Comparison of ENCODE assay signal across 1 cellular context in the genomic region with DNA sequence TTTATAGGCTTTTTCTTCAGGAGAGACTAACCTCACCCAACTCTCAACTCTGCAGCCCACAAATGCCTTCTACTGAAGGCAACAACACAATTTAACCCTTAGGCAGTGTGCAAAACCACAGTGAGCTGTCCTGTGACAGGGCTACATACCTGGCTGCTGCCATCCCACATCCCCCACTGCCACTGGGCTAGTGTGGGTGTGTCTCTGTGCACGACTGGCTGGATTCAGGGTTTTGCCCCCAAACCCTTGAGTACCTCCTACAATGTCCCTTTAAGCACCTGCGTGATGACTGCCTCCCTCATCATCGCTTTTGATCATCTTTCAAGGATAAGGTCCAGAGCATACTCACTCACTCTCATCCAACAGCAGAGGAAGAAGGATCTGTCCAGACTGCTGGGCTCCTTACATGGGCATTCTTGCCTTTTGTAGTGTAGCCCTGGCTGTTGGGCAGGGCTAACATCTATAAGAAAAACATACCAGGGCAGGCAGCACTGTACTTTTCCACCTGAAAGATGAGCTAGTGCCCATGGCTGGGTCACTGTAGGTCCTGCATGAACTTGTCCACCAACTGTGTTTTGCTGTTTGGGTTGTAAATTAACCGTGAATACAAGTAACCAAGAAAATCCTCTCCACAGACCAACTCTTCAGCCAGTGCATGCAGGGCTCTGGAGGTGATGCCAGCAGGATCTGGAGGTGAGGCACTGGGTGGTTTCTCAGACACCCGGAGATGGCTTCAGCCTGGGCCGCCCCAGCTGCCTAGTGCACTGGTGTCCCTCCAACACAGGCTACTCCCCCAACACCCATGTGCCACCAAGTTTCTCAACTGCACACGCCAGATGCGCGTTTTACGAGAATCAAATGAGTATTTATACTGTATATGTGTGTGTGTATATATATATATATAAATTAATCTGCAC.
A peak's percentile ranks its signal among the peaks of the same experiment; 100 is the strongest.
TF ChIP-seq lines count a peak whose summit lies in the region.

No MANE protein-coding gene starts in this region.

TF ChIP-seq in H1, 55 proteins besides CTCF, POLR2A, EP300 and RAD21:
- TF ChIP-seq RBBP5 (IDR thresholded peaks at IDR 0.05; ENCODE audit: borderline replicate concordance, low read depth, low read length), result no peak
- TF ChIP-seq TEAD4 (IDR thresholded peaks at IDR 0.05; ENCODE audit: low read depth, low read length), result no peak
- TF ChIP-seq SIRT6 (IDR thresholded peaks at IDR 0.05; ENCODE audit: low read length), result no peak
- TF ChIP-seq, protein P1, sequence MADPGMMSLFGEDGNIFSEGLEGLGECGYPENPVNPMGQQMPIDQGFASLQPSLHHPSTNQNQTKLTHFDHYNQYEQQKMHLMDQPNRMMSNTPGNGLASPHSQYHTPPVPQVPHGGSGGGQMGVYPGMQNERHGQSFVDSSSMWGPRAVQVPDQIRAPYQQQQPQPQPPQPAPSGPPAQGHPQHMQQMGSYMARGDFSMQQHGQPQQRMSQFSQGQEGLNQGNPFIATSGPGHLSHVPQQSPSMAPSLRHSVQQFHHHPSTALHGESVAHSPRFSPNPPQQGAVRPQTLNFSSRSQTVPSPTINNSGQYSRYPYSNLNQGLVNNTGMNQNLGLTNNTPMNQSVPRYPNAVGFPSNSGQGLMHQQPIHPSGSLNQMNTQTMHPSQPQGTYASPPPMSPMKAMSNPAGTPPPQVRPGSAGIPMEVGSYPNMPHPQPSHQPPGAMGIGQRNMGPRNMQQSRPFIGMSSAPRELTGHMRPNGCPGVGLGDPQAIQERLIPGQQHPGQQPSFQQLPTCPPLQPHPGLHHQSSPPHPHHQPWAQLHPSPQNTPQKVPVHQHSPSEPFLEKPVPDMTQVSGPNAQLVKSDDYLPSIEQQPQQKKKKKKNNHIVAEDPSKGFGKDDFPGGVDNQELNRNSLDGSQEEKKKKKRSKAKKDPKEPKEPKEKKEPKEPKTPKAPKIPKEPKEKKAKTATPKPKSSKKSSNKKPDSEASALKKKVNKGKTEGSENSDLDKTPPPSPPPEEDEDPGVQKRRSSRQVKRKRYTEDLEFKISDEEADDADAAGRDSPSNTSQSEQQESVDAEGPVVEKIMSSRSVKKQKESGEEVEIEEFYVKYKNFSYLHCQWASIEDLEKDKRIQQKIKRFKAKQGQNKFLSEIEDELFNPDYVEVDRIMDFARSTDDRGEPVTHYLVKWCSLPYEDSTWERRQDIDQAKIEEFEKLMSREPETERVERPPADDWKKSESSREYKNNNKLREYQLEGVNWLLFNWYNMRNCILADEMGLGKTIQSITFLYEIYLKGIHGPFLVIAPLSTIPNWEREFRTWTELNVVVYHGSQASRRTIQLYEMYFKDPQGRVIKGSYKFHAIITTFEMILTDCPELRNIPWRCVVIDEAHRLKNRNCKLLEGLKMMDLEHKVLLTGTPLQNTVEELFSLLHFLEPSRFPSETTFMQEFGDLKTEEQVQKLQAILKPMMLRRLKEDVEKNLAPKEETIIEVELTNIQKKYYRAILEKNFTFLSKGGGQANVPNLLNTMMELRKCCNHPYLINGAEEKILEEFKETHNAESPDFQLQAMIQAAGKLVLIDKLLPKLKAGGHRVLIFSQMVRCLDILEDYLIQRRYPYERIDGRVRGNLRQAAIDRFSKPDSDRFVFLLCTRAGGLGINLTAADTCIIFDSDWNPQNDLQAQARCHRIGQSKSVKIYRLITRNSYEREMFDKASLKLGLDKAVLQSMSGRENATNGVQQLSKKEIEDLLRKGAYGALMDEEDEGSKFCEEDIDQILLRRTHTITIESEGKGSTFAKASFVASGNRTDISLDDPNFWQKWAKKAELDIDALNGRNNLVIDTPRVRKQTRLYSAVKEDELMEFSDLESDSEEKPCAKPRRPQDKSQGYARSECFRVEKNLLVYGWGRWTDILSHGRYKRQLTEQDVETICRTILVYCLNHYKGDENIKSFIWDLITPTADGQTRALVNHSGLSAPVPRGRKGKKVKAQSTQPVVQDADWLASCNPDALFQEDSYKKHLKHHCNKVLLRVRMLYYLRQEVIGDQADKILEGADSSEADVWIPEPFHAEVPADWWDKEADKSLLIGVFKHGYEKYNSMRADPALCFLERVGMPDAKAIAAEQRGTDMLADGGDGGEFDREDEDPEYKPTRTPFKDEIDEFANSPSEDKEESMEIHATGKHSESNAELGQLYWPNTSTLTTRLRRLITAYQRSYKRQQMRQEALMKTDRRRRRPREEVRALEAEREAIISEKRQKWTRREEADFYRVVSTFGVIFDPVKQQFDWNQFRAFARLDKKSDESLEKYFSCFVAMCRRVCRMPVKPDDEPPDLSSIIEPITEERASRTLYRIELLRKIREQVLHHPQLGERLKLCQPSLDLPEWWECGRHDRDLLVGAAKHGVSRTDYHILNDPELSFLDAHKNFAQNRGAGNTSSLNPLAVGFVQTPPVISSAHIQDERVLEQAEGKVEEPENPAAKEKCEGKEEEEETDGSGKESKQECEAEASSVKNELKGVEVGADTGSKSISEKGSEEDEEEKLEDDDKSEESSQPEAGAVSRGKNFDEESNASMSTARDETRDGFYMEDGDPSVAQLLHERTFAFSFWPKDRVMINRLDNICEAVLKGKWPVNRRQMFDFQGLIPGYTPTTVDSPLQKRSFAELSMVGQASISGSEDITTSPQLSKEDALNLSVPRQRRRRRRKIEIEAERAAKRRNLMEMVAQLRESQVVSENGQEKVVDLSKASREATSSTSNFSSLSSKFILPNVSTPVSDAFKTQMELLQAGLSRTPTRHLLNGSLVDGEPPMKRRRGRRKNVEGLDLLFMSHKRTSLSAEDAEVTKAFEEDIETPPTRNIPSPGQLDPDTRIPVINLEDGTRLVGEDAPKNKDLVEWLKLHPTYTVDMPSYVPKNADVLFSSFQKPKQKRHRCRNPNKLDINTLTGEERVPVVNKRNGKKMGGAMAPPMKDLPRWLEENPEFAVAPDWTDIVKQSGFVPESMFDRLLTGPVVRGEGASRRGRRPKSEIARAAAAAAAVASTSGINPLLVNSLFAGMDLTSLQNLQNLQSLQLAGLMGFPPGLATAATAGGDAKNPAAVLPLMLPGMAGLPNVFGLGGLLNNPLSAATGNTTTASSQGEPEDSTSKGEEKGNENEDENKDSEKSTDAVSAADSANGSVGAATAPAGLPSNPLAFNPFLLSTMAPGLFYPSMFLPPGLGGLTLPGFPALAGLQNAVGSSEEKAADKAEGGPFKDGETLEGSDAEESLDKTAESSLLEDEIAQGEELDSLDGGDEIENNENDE (IDR thresholded peaks at IDR 0.05; ENCODE audit: insufficient replicate concordance, low read length), result no peak
- TF ChIP-seq POLR2AphosphoS5 (IDR thresholded peaks at IDR 0.05; ENCODE audit: low read depth, low read length), result peak; percentile 19; the same call in 1 of the 2 replicates
- no peak for TF ChIP-seq KDM5A (IDR thresholded peaks at IDR 0.05; ENCODE audit: low read length)
